In genomic region chr5:38846379-38846967, GRCh38 we compare ENCODE assay signal across 9 cellular contexts.
DNase-seq lines count a peak whose midpoint lies in the region; ATAC-seq and TF ChIP-seq lines count a peak whose summit lies in the region.
"Had no signal": no experiment of that assay in that cellular context is flagged by ENCODE, and none has a peak within 500 bp of the region (broad histone marks: within the 10 kb centered on the region; RNA-seq: fewer than 3 reads in every experiment).

No MANE protein-coding gene starts in this region.

- ATAC-seq in stimulated activated naive CD8-positive, alpha-beta T cell treated with anti-CD3 and anti-CD28 coated beads, Interleukin-15, Interleukin-2, amounts not matched to agents 100 U/mL and 50 U/mL, for 24 hours = no peak
- ATAC-seq in activated CD4-positive, CD25-positive, alpha-beta regulatory T cell treated with anti-CD3 and anti-CD28 coated beads, Interleukin-2, amount 50 U/mL, for 24 hours = no peak

- H3K4me3 ChIP-seq in coronary artery (peak overlapping the region; percentile 92), muscle layer of colon (ENCODE audit: low read depth in 1 of 2, low read length in 2 of 2) (peak overlapping the region; percentile 63 to 69)

- H3K27ac ChIP-seq in coronary artery (peak overlapping the region; percentile 96 to 98), muscle layer of colon (ENCODE audit: low read depth, low read length) (peak overlapping the region; percentile 97)

- H3K36me3 Mint-ChIP-seq in stimulated activated naive CD8-positive, alpha-beta T cell treated with anti-CD3 and anti-CD28 coated beads, Interleukin-15, Interleukin-2, amounts not matched to agents 100 ng/mL and 50 ng/mL, for 24 hours (ENCODE audit: low read depth) = no peaks in the 10 kb centered on the region

- H3K27ac Mint-ChIP-seq in stimulated activated naive CD8-positive, alpha-beta T cell treated with anti-CD3 and anti-CD28 coated beads, Interleukin-15, Interleukin-2, amounts not matched to agents 100 ng/mL and 50 ng/mL, for 24 hours = no peak overlapping the region

- no peaks in the 10 kb centered on the region for H3K36me3 ChIP-seq in muscle layer of colon (ENCODE audit: insufficient read depth, low read length)

- H3K9me3 ChIP-seq in muscle layer of colon (ENCODE audit: low read length) = no peaks in the 10 kb centered on the region

- no peaks in the 10 kb centered on the region for H3K27me3 ChIP-seq in muscle layer of colon (ENCODE audit: control insufficient read depth in 1 of 2, insufficient read depth in 2 of 2, low read length in 2 of 2)

- H3K9ac ChIP-seq in muscle layer of colon (ENCODE audit: low read length) = peak overlapping the region; percentile 67

- TF ChIP-seq CTCF in coronary artery (IDR thresholded peaks at IDR 0.05) = no peak

- H3K4me3 Mint-ChIP-seq in stimulated activated naive CD8-positive, alpha-beta T cell treated with anti-CD3 and anti-CD28 coated beads, Interleukin-15, Interleukin-2, amounts not matched to agents 100 ng/mL and 50 ng/mL, for 24 hours = peak overlapping the region; percentile 72

- H3K27me3 Mint-ChIP-seq in stimulated activated naive CD8-positive, alpha-beta T cell treated with anti-CD3 and anti-CD28 coated beads, Interleukin-15, Interleukin-2, amounts not matched to agents 100 ng/mL and 50 ng/mL, for 24 hours = peaks cover 76% of the 10 kb centered on the region

- peaks cover 4% of the 10 kb centered on the region for H3K4me1 Mint-ChIP-seq in stimulated activated naive CD8-positive, alpha-beta T cell treated with anti-CD3 and anti-CD28 coated beads, Interleukin-15, Interleukin-2, amounts not matched to agents 100 ng/mL and 50 ng/mL, for 24 hours (ENCODE audit: low read depth)

- DNase-seq in stimulated activated naive CD8-positive, alpha-beta T cell treated with anti-CD3 and anti-CD28 coated beads, Interleukin-15, Interleukin-2, amounts not matched to agents 100 U/mL and 50 U/mL, for 24 hours = no peak
- DNase-seq in coronary artery (ENCODE audit: low spot score) = no peak
- DNase-seq in DMS153 (lab: John Stamatoyannopoulos, UW) = no peak
- no peak for DNase-seq in NCI-H1048 (lab: John Stamatoyannopoulos, UW)
- no peak for DNase-seq in NCI-H128 (lab: John Stamatoyannopoulos, UW; ENCODE audit: unreplicated experiment)
- DNase-seq: NCI-H187 treated with DMSO at 0.1 percent for 48 hours had no signal

- H3K4me1 ChIP-seq in muscle layer of colon (ENCODE audit: insufficient read depth, low read length) = peaks cover 13% of the 10 kb centered on the region

- H3K9me3 Mint-ChIP-seq in stimulated activated naive CD8-positive, alpha-beta T cell treated with anti-CD3 and anti-CD28 coated beads, Interleukin-15, Interleukin-2, amounts not matched to agents 100 ng/mL and 50 ng/mL, for 24 hours = peaks cover 5% of the 10 kb centered on the region
